1 cellular context compared by ENCODE assay signal in the genomic region with DNA sequence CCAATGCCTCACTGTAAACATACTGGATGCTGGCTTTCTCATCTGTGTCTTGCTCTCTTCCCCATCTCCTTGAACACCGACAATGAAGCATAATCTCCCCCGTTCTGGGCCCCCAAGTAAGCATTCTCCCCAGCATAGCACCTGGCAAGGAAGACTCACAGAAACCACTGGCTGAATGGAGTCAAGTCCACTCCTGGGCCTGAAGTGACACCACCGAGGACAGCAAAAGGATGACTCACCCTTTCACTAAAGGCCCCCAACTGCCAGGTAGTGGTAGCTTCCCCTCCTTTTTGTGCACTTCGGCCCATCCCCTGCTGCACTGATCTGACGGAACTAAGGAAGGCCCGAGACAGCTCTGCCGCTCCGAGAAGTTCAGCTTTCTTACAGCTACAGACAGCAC.
TF ChIP-seq lines count a peak whose summit lies in the region.

No MANE protein-coding gene starts in this region.

TF ChIP-seq in IMR-90, 13 proteins besides CTCF, POLR2A, EP300 and RAD21:
- no peak for TF ChIP-seq BHLHE40 (IDR thresholded peaks at IDR 0.05; ENCODE audit: low read depth, low read length)
- no peak for TF ChIP-seq MXI1 (IDR thresholded peaks at IDR 0.05; ENCODE audit: borderline replicate concordance, low read depth, low read length)
- TF ChIP-seq NFE2L2 (IDR thresholded peaks at IDR 0.05; ENCODE audit: low read depth, low read length) = no peak
- no peak for TF ChIP-seq RCOR1 (IDR thresholded peaks at IDR 0.05; ENCODE audit: insufficient replicate concordance, low read length)
- no peak for TF ChIP-seq MAFK (IDR thresholded peaks at IDR 0.05; ENCODE audit: low read depth, low read length)
- TF ChIP-seq CEBPB (IDR thresholded peaks at IDR 0.05; ENCODE audit: low read depth, low read length) = no peak
- TF ChIP-seq FOS (IDR thresholded peaks at IDR 0.05; ENCODE audit: low read depth, low read length) = 0 out of 2 replicates have a peak, but pooled peaks have one; percentile 27
- TF ChIP-seq MAZ (IDR thresholded peaks at IDR 0.05; ENCODE audit: borderline replicate concordance, low read depth, low read length) = no peak
- no peak for TF ChIP-seq SMC3 (IDR thresholded peaks at IDR 0.05; ENCODE audit: low read depth, low read length)
